In genomic region chr9:110105107-110105506, GRCh38 we compare ENCODE assay signal across 1 cellular context.
TF ChIP-seq lines count a peak whose summit lies in the region.

No MANE protein-coding gene starts in this region.

TF ChIP-seq in SK-N-SH treated with all-trans-retinoic acid at 6 μM for 48 hours, 23 proteins besides CTCF, POLR2A, EP300 and RAD21 (continued from another document):
- TF ChIP-seq TSHZ2 (CRISPR knock-in tag; IDR thresholded peaks at IDR 0.05), result no peak
- TF ChIP-seq ZFP30 (CRISPR knock-in tag; IDR thresholded peaks at IDR 0.05), result no peak
- no peak for TF ChIP-seq POU6F1 (CRISPR knock-in tag; IDR thresholded peaks at IDR 0.05; ENCODE audit: borderline replicate concordance, low read depth)
- TF ChIP-seq ZNF70 (CRISPR knock-in tag; IDR thresholded peaks at IDR 0.05), result no peak
- TF ChIP-seq ZNF565 (CRISPR knock-in tag; conservative IDR thresholded peaks at IDR 0.05; ENCODE audit: low read depth), result no peak
- TF ChIP-seq ZC3H10 (CRISPR knock-in tag; IDR thresholded peaks at IDR 0.05), result no peak
- no peak for TF ChIP-seq CSDC2 (CRISPR knock-in tag; IDR thresholded peaks at IDR 0.05)
- no peak for TF ChIP-seq TOX (CRISPR knock-in tag; IDR thresholded peaks at IDR 0.05; ENCODE audit: borderline replicate concordance)
- TF ChIP-seq ZNF8 (CRISPR knock-in tag; IDR thresholded peaks at IDR 0.05), result no peak
- no peak for TF ChIP-seq SNAI2 (CRISPR knock-in tag; IDR thresholded peaks at IDR 0.05)
TF ChIP-seq in SK-N-SH treated with all-trans-retinoic acid at 6 μM for 48 hours: peak in this region for 0.
